20 cellular contexts compared by ENCODE assay signal in the genomic region with DNA sequence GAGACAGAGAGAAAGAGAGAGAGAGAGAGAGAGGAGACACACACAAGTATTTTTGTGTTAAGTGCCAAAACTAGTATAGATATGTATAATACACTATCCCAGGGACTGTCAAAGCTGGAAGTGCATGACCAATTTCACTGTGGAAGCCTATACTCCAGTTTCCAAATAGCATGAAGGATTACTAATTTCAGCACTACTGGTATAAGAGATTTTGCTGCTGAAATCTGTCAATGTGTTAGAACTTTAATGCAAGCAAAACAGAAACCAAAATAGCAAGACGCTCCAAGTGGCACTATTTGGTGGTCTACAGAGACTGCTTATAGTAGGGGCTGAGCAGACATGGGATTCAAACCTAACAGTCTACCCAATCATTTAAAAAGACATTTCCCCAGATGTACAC.
A peak's percentile ranks its signal among the peaks of the same experiment; 100 is the strongest.
DNase-seq lines count a peak whose midpoint lies in the region; ATAC-seq and TF ChIP-seq lines count a peak whose summit lies in the region.
"Had no signal": no experiment of that assay in that cellular context is flagged by ENCODE, and none has a peak within 500 bp of the region (broad histone marks: within the 10 kb centered on the region; RNA-seq: fewer than 3 reads in every experiment).

No MANE protein-coding gene starts in this region.

- DNase-seq in DMS79 treated with DMSO at 0.1 percent for 48 hours (lab: John Stamatoyannopoulos, UW): peak; percentile 40
- DNase-seq in effector memory CD8-positive, alpha-beta T cell: no peak
- DNase-seq in chondrocyte (ENCODE audit: low spot score): no peak
- no peak for DNase-seq in cardiac septum (ENCODE audit: low spot score)
- DNase-seq: activated CD4-positive, CD25-positive, alpha-beta regulatory T cell treated with anti-CD3 and anti-CD28 coated beads, Interleukin-2, amount 50 U/mL, for 72 hours; activated CD8-positive, alpha-beta memory T cell treated with anti-CD3 and anti-CD28 coated beads, Interleukin-2, amount 50 U/mL, for 4 hours; CD4-positive, alpha-beta memory T cell; GM23248; heart left ventricle; Karpas-422; left ventricle myocardium inferior; NCI-H1092 treated with DMSO at 0.1 percent for 48 hours; NCI-H2029 treated with DMSO at 0.1 percent for 48 hours; NCI-H510A; stimulated activated CD4-positive, alpha-beta T cell treated with anti-CD3 and anti-CD28 coated beads, Interleukin-15, amount 100 ng/mL, for 24 hours; testis had no signal

- no peaks in the 10 kb centered on the region for H3K9me3 Mint-ChIP-seq in effector memory CD8-positive, alpha-beta T cell
- no peaks in the 10 kb centered on the region for H3K9me3 Mint-ChIP-seq in chondrocyte (ENCODE audit: low read depth)
- H3K9me3 Mint-ChIP-seq: CD4-positive, alpha-beta memory T cell had no signal

- no peaks in the 10 kb centered on the region for H3K27me3 Mint-ChIP-seq in effector memory CD8-positive, alpha-beta T cell
- peaks cover 2% of the 10 kb centered on the region for H3K27me3 Mint-ChIP-seq in chondrocyte (ENCODE audit: low read depth)
- H3K27me3 Mint-ChIP-seq: CD4-positive, alpha-beta memory T cell had no signal

- intact Hi-C loops in cardiac septum (cut with DNase I): no loop called here

- H3K27ac Mint-ChIP-seq in effector memory CD8-positive, alpha-beta T cell: peak overlapping the region in 1 of 2 donors; percentile 55
- no peak overlapping the region for H3K27ac Mint-ChIP-seq in chondrocyte (ENCODE audit: unreplicated experiment)

- H3K4me1 Mint-ChIP-seq in effector memory CD8-positive, alpha-beta T cell (ENCODE audit: low read depth in 2 of 2): peaks cover 21 to 43% of the 10 kb centered on the region in 2 donors
- H3K4me1 Mint-ChIP-seq in chondrocyte (ENCODE audit: low read depth): peaks cover 27% of the 10 kb centered on the region

- no peaks in the 10 kb centered on the region for H3K36me3 Mint-ChIP-seq in effector memory CD8-positive, alpha-beta T cell (ENCODE audit: insufficient read depth)
- H3K36me3 Mint-ChIP-seq in chondrocyte (ENCODE audit: low read depth): peaks cover 2% of the 10 kb centered on the region

- peak; percentile 44 for ATAC-seq in GM18502 (IDR thresholded peaks at IDR 0.05; ENCODE audit: poor library complexity, unreplicated experiment)
- ATAC-seq in HG02870 (IDR thresholded peaks at IDR 0.05; ENCODE audit: unreplicated experiment): peak; percentile 46
- peak; percentile 42 for ATAC-seq in effector memory CD8-positive, alpha-beta T cell (replicated peaks)
- no peak for ATAC-seq in HG03442 (IDR thresholded peaks at IDR 0.05; ENCODE audit: unreplicated experiment)
- ATAC-seq: heart left ventricle, SK-N-SH treated with all-trans-retinoic acid at 6 μM for 48 hours had no signal

- peak overlapping the region in 1 of 2 donors; percentile 52 for H3K4me3 Mint-ChIP-seq in effector memory CD8-positive, alpha-beta T cell
- no peak overlapping the region for H3K4me3 Mint-ChIP-seq in chondrocyte (ENCODE audit: unreplicated experiment)

- TF ChIP-seq CTCF in chondrocyte (IDR thresholded peaks at IDR 0.05): no peak
